ENCODE assay signal across 6 cellular contexts in genomic region chr4:94387965-94388364, GRCh38. TPM values are rescaled to one million over a fixed set of nuclear protein-coding genes. Genes with fewer than 3 reads are reported as not detected.
"Had no signal": no experiment of that assay in that cellular context is flagged by ENCODE, and none has a peak within 500 bp of the region (broad histone marks: within the 10 kb centered on the region; RNA-seq: fewer than 3 reads in every experiment).

No MANE protein-coding gene starts in this region.

RNA-seq across cellular contexts. Expression of gene HPGDS, which starts 45.3 kb away (rescaled TPM):
- total RNA-seq: GM23248, GM23338, H1, H4, H9, HFFc6 had no signal
- polyA plus RNA-seq: GM23248, GM23338, H1 had no signal
